Comparison of ENCODE assay signal across 8 cellular contexts in genomic region chr7:33040803-33041516, GRCh38.
DNase-seq lines count a peak whose midpoint lies in the region; ATAC-seq and TF ChIP-seq lines count a peak whose summit lies in the region.

No MANE protein-coding gene starts in this region.

- DNase-seq in amniotic epithelial cell (ENCODE audit: low read depth) = peak; percentile 33
- peak; percentile 13 for DNase-seq in medulla oblongata (ENCODE audit: extremely low spot score)
- DNase-seq in stimulated activated naive CD4-positive, alpha-beta T cell treated with Interleukin-2 at 50 U/mL for 16 hours (lab: John Stamatoyannopoulos, UW) = peak; percentile 28
- no peak for DNase-seq in NCI-H1436 treated with DMSO at 0.1 percent for 48 hours (lab: John Stamatoyannopoulos, UW)
- DNase-seq in GM03348 (ENCODE audit: low spot score) = no peak

- ATAC-seq in GM19023 (IDR thresholded peaks at IDR 0.05; ENCODE audit: unreplicated experiment) (peak; percentile 97), HG03039 (IDR thresholded peaks at IDR 0.05; ENCODE audit: unreplicated experiment) (peak; percentile 86), SK-N-SH treated with all-trans-retinoic acid at 6 μM for 48 hours (peak; percentile 48)

TF ChIP-seq in SK-N-SH treated with all-trans-retinoic acid at 6 μM for 48 hours, 23 proteins besides CTCF, POLR2A, EP300 and RAD21:
- no peak for TF ChIP-seq ARNTL (CRISPR knock-in tag; IDR thresholded peaks at IDR 0.05; ENCODE audit: borderline replicate concordance, low read depth)

Comparison
In these comparisons a context has a peak if more than half of its experiments do, and no peak if none do; other contexts are left out.
1. DNase-seq: peak in amniotic epithelial cell (single experiment), medulla oblongata (single experiment) and stimulated activated naive CD4-positive, alpha-beta T cell treated with Interleukin-2 at 50 U/mL for 16 hours (single experiment); none in NCI-H1436 treated with DMSO at 0.1 percent for 48 hours (single experiment) and GM03348 (single experiment).
2. Peak in every context shown above with its lines, with median percentiles within 50 percentile points of each other: ATAC-seq.